8 cellular contexts compared by ENCODE assay signal in the genomic region with DNA sequence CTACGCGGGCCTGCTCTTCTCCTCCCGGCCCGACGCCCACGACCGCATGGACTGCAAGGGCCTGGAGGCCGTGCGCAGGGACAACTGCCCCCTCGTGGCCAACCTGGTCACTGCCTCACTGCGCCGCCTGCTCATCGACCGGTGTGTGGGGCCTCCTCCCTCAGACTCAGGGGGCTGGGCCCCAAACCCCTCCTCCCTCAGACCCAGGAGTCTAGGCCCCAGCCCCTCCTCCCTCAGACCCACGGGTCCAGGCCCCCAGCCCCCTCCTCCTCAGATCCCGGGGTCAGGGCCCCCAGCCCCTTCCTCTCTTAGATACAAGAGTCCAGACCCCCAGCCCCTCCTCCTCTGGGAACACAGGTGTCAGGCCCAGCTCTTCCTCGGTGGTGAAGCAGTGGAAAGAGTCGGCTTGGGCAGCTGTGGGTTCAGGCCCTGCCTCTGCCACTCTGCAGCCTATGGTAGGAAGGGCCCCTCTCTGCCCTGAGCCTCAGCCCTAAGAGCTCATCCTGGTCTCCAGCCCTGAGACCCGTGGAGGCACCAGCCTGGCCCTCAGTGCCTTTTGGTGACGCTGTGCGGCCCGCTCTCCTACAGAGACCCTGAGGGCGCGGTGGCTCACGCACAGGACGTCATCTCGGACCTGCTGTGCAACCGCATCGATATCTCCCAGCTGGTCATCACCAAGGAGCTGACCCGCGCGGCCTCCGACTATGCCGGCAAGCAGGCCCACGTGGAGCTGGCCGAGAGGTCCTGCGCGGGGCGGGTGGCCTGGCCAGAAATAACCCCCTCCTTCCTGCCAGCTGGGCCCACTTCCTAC. TPM values are rescaled to one million over a fixed set of nuclear protein-coding genes. Genes with fewer than 3 reads are reported as not detected.
DNase-seq lines count a peak whose midpoint lies in the region; ATAC-seq, FAIRE-seq and TF ChIP-seq lines count a peak whose summit lies in the region.

No MANE protein-coding gene starts in this region.

- WGBS in trophoblast cell (ENCODE audit: extremely low coverage, insufficient coverage, insufficient read length), result no CpG with 5 or more reads among the region's 39 CpGs

- DNase-seq in Peyer's patch (peak; percentile 84 to 92 (median 86)), frontal cortex (ENCODE audit: low spot score in 2 of 2) (peak; percentile 81 to 91), trophoblast cell (peak; percentile 42 to 76), upper lobe of right lung (peak; percentile 92), DMS114 treated with DMSO at 0.1 percent for 48 hours (lab: John Stamatoyannopoulos, UW; ENCODE audit: unreplicated experiment) (no peak)
- DNase-seq in activated effector memory CD4-positive, alpha-beta T cell treated with anti-CD3 and anti-CD28 coated beads, Interleukin-2, amount 50 U/mL, for 16 hours, result peak; percentile 92

- no peak overlapping the region for H2BK5ac ChIP-seq in trophoblast cell (ENCODE audit: low read depth, low read length, poor library complexity)

- no peak overlapping the region for H3K23ac ChIP-seq in trophoblast cell (ENCODE audit: low read length)

- no peak overlapping the region for H2AK5ac ChIP-seq in trophoblast cell (ENCODE audit: low read length)

- H3K36me3 ChIP-seq in Peyer's patch (no peaks in the 10 kb centered on the region), trophoblast cell (ENCODE audit: control insufficient read depth in 1 of 2, insufficient read depth in 2 of 2, low read length in 2 of 2) (peaks cover 16 to 23% of the 10 kb centered on the region in 2 experiments), upper lobe of right lung (no peaks in the 10 kb centered on the region)

- FAIRE-seq in frontal cortex (lab: Jason Lieb, UNC), result no peak

- peak; percentile 12 for ATAC-seq in HG02763 (IDR thresholded peaks at IDR 0.05; ENCODE audit: unreplicated experiment)
- ATAC-seq in upper lobe of right lung, result peak; percentile 91

- H2BK120ac ChIP-seq in trophoblast cell (ENCODE audit: insufficient read depth, low read length, poor library complexity), result no peak overlapping the region

- H3K4ac ChIP-seq in trophoblast cell (ENCODE audit: low read depth, low read length), result no peak overlapping the region

- no peak overlapping the region for H3K18ac ChIP-seq in trophoblast cell (ENCODE audit: low read length)

- H3K27ac ChIP-seq in Peyer's patch (peak overlapping the region; percentile 0 to 88 (median 48)), trophoblast cell (ENCODE audit: low read depth, low read length) (no peak overlapping the region), upper lobe of right lung (no peak overlapping the region)

- no peaks in the 10 kb centered on the region for H3K79me1 ChIP-seq in trophoblast cell (ENCODE audit: low read length)

- H2AFZ ChIP-seq in trophoblast cell (ENCODE audit: insufficient read depth, low read length, poor library complexity), result no peak overlapping the region

- H3K4me1 ChIP-seq in Peyer's patch (peaks cover 6 to 22% (median 13%) of the 10 kb centered on the region in 4 donors), trophoblast cell (ENCODE audit: control insufficient read depth in 1 of 2, insufficient read depth in 2 of 2, low read length in 2 of 2) (no peaks in the 10 kb centered on the region), upper lobe of right lung (no peaks in the 10 kb centered on the region)

- H2BK12ac ChIP-seq in trophoblast cell (ENCODE audit: low read length), result no peak overlapping the region

- H3K9ac ChIP-seq in trophoblast cell (ENCODE audit: low read length), result no peak overlapping the region

- TF ChIP-seq CTCF in GM12801 (IDR thresholded peaks at IDR 0.05; ENCODE audit: extremely low read depth, insufficient read length), result peak; percentile 65
- peak; percentile 78 to 93 (median 84) for TF ChIP-seq CTCF in Peyer's patch (IDR thresholded peaks at IDR 0.05)
- peak; percentile 92 for TF ChIP-seq CTCF in upper lobe of right lung (IDR thresholded peaks at IDR 0.05)

- no peak overlapping the region for H4K12ac ChIP-seq in trophoblast cell (ENCODE audit: low read depth, low read length)

- intact Hi-C loops in upper lobe of right lung (cut with DNase I), result loop anchor here (5.0 kb wide), 1 partner anchor 48 kb away; a partner anchor contains a TSS

- no peak for TF ChIP-seq POLR2A in Peyer's patch (IDR thresholded peaks at IDR 0.05)

- H3K4me3 ChIP-seq in Peyer's patch, result peak overlapping the region in 1 of 4 donors; percentile 22
- H3K4me3 ChIP-seq in trophoblast cell (ENCODE audit: low read depth, low read length), result no peak overlapping the region
- no peak overlapping the region for H3K4me3 ChIP-seq in upper lobe of right lung

- H4K91ac ChIP-seq in trophoblast cell (ENCODE audit: low read depth, low read length), result no peak overlapping the region

- H3K14ac ChIP-seq in trophoblast cell (ENCODE audit: low read length), result no peak overlapping the region

- H3K4me2 ChIP-seq in trophoblast cell (ENCODE audit: low read length), result no peak overlapping the region

- H3K27me3 ChIP-seq in Peyer's patch (peaks cover 0 to 8% of the 10 kb centered on the region in 2 donors), trophoblast cell (ENCODE audit: insufficient read depth, low read length) (peaks cover 2% of the 10 kb centered on the region), upper lobe of right lung (peaks cover 22% of the 10 kb centered on the region)

- H4K8ac ChIP-seq in trophoblast cell (ENCODE audit: low read depth, low read length), result no peak overlapping the region

- H3K79me2 ChIP-seq in trophoblast cell (ENCODE audit: control insufficient read depth, insufficient read depth, low read length, poor library complexity), result no peaks in the 10 kb centered on the region

- no peaks in the 10 kb centered on the region for H3K9me3 ChIP-seq in Peyer's patch
- H3K9me3 ChIP-seq in trophoblast cell (ENCODE audit: insufficient read depth, low read depth, low read length), result peaks cover 3% of the 10 kb centered on the region
- no peaks in the 10 kb centered on the region for H3K9me3 ChIP-seq in upper lobe of right lung

RNA-seq across cellular contexts. Expression of a gene that starts 3.7 kb away (rescaled TPM):
- total RNA-seq in Peyer's patch (10 to 100 TPM; 20.3 to 62.7 (median 24.4) TPM), frontal cortex (under 0.01 TPM), upper lobe of right lung (0.52 TPM)
- 1.0 and 1.4 TPM in 2 replicates for polyA plus RNA-seq in trophoblast cell (2013)

RNA-seq across cellular contexts. Expression of a gene that starts 17.6 kb away (rescaled TPM):
- total RNA-seq in Peyer's patch, result not detected
- not detected for total RNA-seq in frontal cortex
- polyA plus RNA-seq in trophoblast cell (2013), result 0.07 and 0.12 TPM in 2 replicates
- total RNA-seq in upper lobe of right lung, result 0.12 TPM

RNA-seq across cellular contexts. Expression of a gene that starts 30.9 kb away (rescaled TPM):
- total RNA-seq in Peyer's patch, result 10 to 100 TPM; 14.9 to 90.0 (median 27.3) TPM
- total RNA-seq in frontal cortex, result 12.6 TPM
- polyA plus RNA-seq in trophoblast cell (2013), result 42.3 and 44.2 TPM in 2 replicates
- total RNA-seq in upper lobe of right lung, result 34.4 TPM

RNA-seq across cellular contexts. Expression of a gene that starts 38.8 kb away (rescaled TPM):
- 100 to 1,000 TPM in 2 of 4 donors, 10 to 100 TPM in 2; 76.7 to 102 (median 98.9) TPM for total RNA-seq in Peyer's patch
- 15.1 TPM for total RNA-seq in frontal cortex
- polyA plus RNA-seq in trophoblast cell (2013), result 21.2 and 22.6 TPM in 2 replicates
- total RNA-seq in upper lobe of right lung, result 101 TPM

RNA-seq across cellular contexts. Expression of a gene that starts 49.6 kb away (rescaled TPM):
- total RNA-seq in Peyer's patch (10 to 100 TPM in 1 of 4 donors, 1 to 10 TPM in 3; 4.9 to 12.4 (median 8.2) TPM), frontal cortex (not detected), upper lobe of right lung (1,895 TPM)
- 0.25 and 0.26 TPM in 2 replicates for polyA plus RNA-seq in trophoblast cell (2013)

Comparison
In these comparisons a context has a peak if more than half of its experiments do, and no peak if none do; other contexts are left out.
1. H3K27ac ChIP-seq: peak in Peyer's patch (4 of 4); none in trophoblast cell (single experiment) and upper lobe of right lung (single experiment).
2. RNA of a gene that starts 3.7 kb away (total RNA-seq): 20.3 to 62.7 TPM in Peyer's patch; 0.52 TPM in upper lobe of right lung (single experiment) and under 0.01 TPM in frontal cortex (single experiment); every median in the first group is over 10 times any median in the second.
3. Peak in every context shown above with its lines, with median percentiles within 50 percentile points of each other: CTCF ChIP-seq.